In the genomic region with DNA sequence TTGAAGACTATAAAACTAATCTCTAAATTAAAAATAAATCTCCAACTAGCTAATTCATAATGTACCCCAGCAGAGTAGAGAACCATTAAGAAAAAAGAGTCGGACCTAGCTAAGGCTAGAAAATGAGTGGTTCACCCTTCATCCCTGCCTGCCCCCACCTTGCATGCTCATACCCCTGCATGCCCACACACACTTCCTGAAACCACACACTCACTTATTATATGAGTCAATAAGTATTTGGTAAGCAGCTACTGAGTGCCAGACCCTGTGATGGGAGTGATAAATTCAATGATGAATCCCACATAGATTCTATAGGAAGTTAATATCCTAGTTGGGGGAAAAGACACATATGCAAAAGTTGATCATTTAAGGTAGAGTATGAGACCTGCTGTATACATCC, we compare ENCODE assay signal across 20 cellular contexts.
DNase-seq lines count a peak whose midpoint lies in the region; ATAC-seq, FAIRE-seq and TF ChIP-seq lines count a peak whose summit lies in the region.
"Had no signal": no experiment of that assay in that cellular context is flagged by ENCODE, and none has a peak within 500 bp of the region (broad histone marks: within the 10 kb centered on the region; RNA-seq: fewer than 3 reads in every experiment).

No MANE protein-coding gene starts in this region.

- no peaks in the 10 kb centered on the region for H3K9me3 ChIP-seq in breast epithelium

- DNase-seq in MCF 10A (ENCODE audit: unreplicated experiment) (peak; percentile 15), breast epithelium (ENCODE audit: low spot score in 2 of 2) (no peak), NB4 (ENCODE audit: low read depth) (peak; percentile 44), fibroblast of mammary gland (ENCODE audit: low read depth) (peak; percentile 58), NCI-H1694 treated with DMSO at 0.1 percent for 48 hours (lab: John Stamatoyannopoulos, UW) (no peak), H54 (ENCODE audit: insufficient read length, low spot score) (no peak), NCI-H1105 (lab: John Stamatoyannopoulos, UW) (no peak)
- DNase-seq: 8988T, C1 segment of cervical spinal cord, KG1, MM.1S, NCI-H1436 treated with DMSO at 0.1 percent for 48 hours, NCI-H2081 treated with DMSO at 0.1 percent for 48 hours, NCI-H446, Right ventricle myocardium superior had no signal

- no peak overlapping the region for H3K27ac ChIP-seq in breast epithelium
- H3K27ac ChIP-seq: HL-60 had no signal

- H3K36me3 ChIP-seq in breast epithelium = no peaks in the 10 kb centered on the region

- no peaks in the 10 kb centered on the region for H3K4me1 Mint-ChIP-seq in MCF 10A (ENCODE audit: insufficient read depth, unreplicated experiment)

- intact Hi-C loops in MCF 10A (cut with micrococcal nuclease) = no loop called here
- intact Hi-C loops in breast epithelium (cut with DNase I; ENCODE audit: low total_unique reads) = no loop called here

- H3K4me3 ChIP-seq in breast epithelium (no peak overlapping the region), NB4 (ENCODE audit: low read depth, low read length) (no peak overlapping the region), fibroblast of mammary gland (ENCODE audit: control insufficient read depth, low read depth, low read length) (no peak overlapping the region)

- H3K9me3 Mint-ChIP-seq in MCF 10A (ENCODE audit: unreplicated experiment) = peaks cover 9% of the 10 kb centered on the region

- no peak overlapping the region for H3K4me3 Mint-ChIP-seq in MCF 10A (ENCODE audit: unreplicated experiment)

- CTCF ChIA-PET in MCF 10A (lab: Yijun Ruan, JAX) = interaction anchor here (0.6 kb wide), 1 partner anchor 813 kb away, joined by 3 read pairs; no protein-coding TSS in a partner anchor

- BruUV-seq in MCF 10A (replicated peaks; lab: Mats Ljungman, UMichigan) = no TSS peak

- no peak overlapping the region for H3K27ac Mint-ChIP-seq in MCF 10A (ENCODE audit: low read depth, unreplicated experiment)

- no peak for TF ChIP-seq POLR2A in breast epithelium (IDR thresholded peaks at IDR 0.05)
- TF ChIP-seq POLR2A in NB4 (IDR thresholded peaks at IDR 0.05; ENCODE audit: extremely low read depth, insufficient read length) = no peak
- TF ChIP-seq POLR2A in H54 (IDR thresholded peaks at IDR 0.05; ENCODE audit: low read depth, low read length) = no peak

- POLR2A ChIA-PET in MCF 10A (lab: Yijun Ruan, JAX) = no interaction called here

- TF ChIP-seq CTCF in MCF 10A (IDR thresholded peaks at IDR 0.05; ENCODE audit: unreplicated experiment) = no peak
- no peak for TF ChIP-seq CTCF in breast epithelium (IDR thresholded peaks at IDR 0.05)
- no peak for TF ChIP-seq CTCF in NB4 (IDR thresholded peaks at IDR 0.05; ENCODE audit: low read depth, low read length)
- no peak for TF ChIP-seq CTCF in fibroblast of mammary gland (conservative IDR thresholded peaks at IDR 0.05; ENCODE audit: control insufficient read depth, insufficient read depth, low read depth, low read length)

- H3K27me3 Mint-ChIP-seq in MCF 10A (ENCODE audit: insufficient read depth, unreplicated experiment) = peaks cover 22% of the 10 kb centered on the region

- no peaks in the 10 kb centered on the region for H3K36me3 Mint-ChIP-seq in MCF 10A (ENCODE audit: insufficient read depth, unreplicated experiment)

- no peaks in the 10 kb centered on the region for H3K27me3 ChIP-seq in breast epithelium

- no peak for ATAC-seq in GM19023 (IDR thresholded peaks at IDR 0.05; ENCODE audit: unreplicated experiment)

- H3K4me1 ChIP-seq in breast epithelium = no peaks in the 10 kb centered on the region

- no peak for FAIRE-seq in H54 (lab: Jason Lieb, UNC)
- FAIRE-seq: G401.6, GM12892, GM19239 had no signal

Comparison
In these comparisons a context has a peak if more than half of its experiments do, and no peak if none do; other contexts are left out.
1. DNase-seq: peak in MCF 10A (single experiment), NB4 (single experiment) and fibroblast of mammary gland (single experiment); none in breast epithelium (0 of 2), NCI-H1694 treated with DMSO at 0.1 percent for 48 hours (single experiment), H54 (single experiment) and NCI-H1105 (single experiment).